1 cellular context compared by ENCODE assay signal in genomic region chr5:140113699-140114263, GRCh38.
TF ChIP-seq lines count a peak whose summit lies in the region.

Gene PURA, plus strand, starts transcription at chr5:140114109. Its CDS starts 73 bp downstream, at chr5:140114182.

TF ChIP-seq in HepG2, 621 proteins besides CTCF, POLR2A, EP300 and RAD21 (continued from another document and continues in another):
- TF ChIP-seq TFDP2 (CRISPR knock-in tag; IDR thresholded peaks at IDR 0.05) (peak; percentile 65), TFAP4 (IDR thresholded peaks at IDR 0.05; ENCODE audit: borderline replicate concordance, low read depth) (0 out of 2 replicates have a peak, but pooled peaks have one; percentile 6), ZBTB14 (CRISPR knock-in tag; IDR thresholded peaks at IDR 0.05) (peak; percentile 36; the same call in 1 of the 2 replicates), ATF7-NPFF (CRISPR knock-in tag; IDR thresholded peaks at IDR 0.05; ENCODE audit: low read depth) (peak; percentile 68), ZSCAN31 (CRISPR knock-in tag; IDR thresholded peaks at IDR 0.05; ENCODE audit: low read depth) (peak; percentile 54), ZSCAN29 (CRISPR knock-in tag; conservative IDR thresholded peaks at IDR 0.05) (no peak), ZNF788 (CRISPR knock-in tag; IDR thresholded peaks at IDR 0.05; ENCODE audit: borderline replicate concordance) (peak; percentile 55; the same call in 1 of the 2 replicates), ZNF749 (CRISPR knock-in tag; IDR thresholded peaks at IDR 0.05; ENCODE audit: borderline replicate concordance) (peak; percentile 38; the same call in 1 of the 2 replicates), UBTF (CRISPR knock-in tag; IDR thresholded peaks at IDR 0.05) (peak; percentile 73), MXD3 (CRISPR knock-in tag; IDR thresholded peaks at IDR 0.05) (peak; percentile 74; the same call in 1 of the 2 replicates), AKAP8 (CRISPR knock-in tag; IDR thresholded peaks at IDR 0.05) (peak; percentile 91; the same call in 1 of the 2 replicates), ZNF616 (CRISPR knock-in tag; IDR thresholded peaks at IDR 0.05; ENCODE audit: low read depth) (peak; percentile 42; the same call in 1 of the 2 replicates), ZNF234 (CRISPR knock-in tag; conservative IDR thresholded peaks at IDR 0.05) (no peak), ZBTB8A (CRISPR knock-in tag; IDR thresholded peaks at IDR 0.05; ENCODE audit: borderline replicate concordance, low read depth) (0 out of 2 replicates have a peak, but pooled peaks have one; percentile 50), ZNF574 (CRISPR knock-in tag; IDR thresholded peaks at IDR 0.05) (peak; percentile 96), ZKSCAN1 (IDR thresholded peaks at IDR 0.05; ENCODE audit: low read length) (peak; percentile 87), DRAP1 (CRISPR knock-in tag; IDR thresholded peaks at IDR 0.05) (peak; percentile 62; the same call in 1 of the 2 replicates), ZNF264 (CRISPR knock-in tag; IDR thresholded peaks at IDR 0.05) (peak; percentile 92), ZNF772 (CRISPR knock-in tag; IDR thresholded peaks at IDR 0.05) (0 out of 2 replicates have a peak, but pooled peaks have one; percentile 62), SOX5 (CRISPR knock-in tag; IDR thresholded peaks at IDR 0.05; ENCODE audit: borderline replicate concordance) (peak; percentile 50; the same call in 1 of the 2 replicates), MXD4 (CRISPR knock-in tag; IDR thresholded peaks at IDR 0.05) (peak; percentile 63; the same call in 1 of the 2 replicates), RBM22 (optimal IDR thresholded peaks at IDR 0.05; ENCODE audit: low read length) (peak; percentile 91), ZMAT3 (CRISPR knock-in tag; conservative IDR thresholded peaks at IDR 0.05) (0 out of 2 replicates have a peak, but pooled peaks have one; percentile 22), SP1 (IDR thresholded peaks at IDR 0.05) (no peak), SP1 (CRISPR knock-in tag; IDR thresholded peaks at IDR 0.05) (peak; percentile 30; the same call in 1 of the 2 replicates), ZFY (CRISPR knock-in tag; IDR thresholded peaks at IDR 0.05) (peak; percentile 56), ZBTB7A (CRISPR knock-in tag; IDR thresholded peaks at IDR 0.05) (peak; percentile 96), FOXA1 (IDR thresholded peaks at IDR 0.05) (no peak), FOXA1 (CRISPR knock-in tag; IDR thresholded peaks at IDR 0.05) (0 out of 2 replicates have a peak, but pooled peaks have one; percentile 33), ZNF740 (CRISPR knock-in tag; IDR thresholded peaks at IDR 0.05) (peak; percentile 82; the same call in 1 of the 2 replicates), ZNF713 (CRISPR knock-in tag; IDR thresholded peaks at IDR 0.05) (0 out of 2 replicates have a peak, but pooled peaks have one; percentile 12), ZNF724P (CRISPR knock-in tag; IDR thresholded peaks at IDR 0.05; ENCODE audit: borderline replicate concordance) (peak; percentile 57; the same call in 1 of the 2 replicates), MXI1 (IDR thresholded peaks at IDR 0.05; ENCODE audit: borderline replicate concordance, low read depth, low read length) (peak; percentile 85), ZNF570 (CRISPR knock-in tag; IDR thresholded peaks at IDR 0.05; ENCODE audit: borderline replicate concordance) (no peak), ZNF142 (CRISPR knock-in tag; IDR thresholded peaks at IDR 0.05) (peak; percentile 56; the same call in 1 of the 2 replicates), SALL1 (CRISPR knock-in tag; IDR thresholded peaks at IDR 0.05) (peak; percentile 62), YEATS4 (CRISPR knock-in tag; IDR thresholded peaks at IDR 0.05; ENCODE audit: borderline replicate concordance) (peak; percentile 80; the same call in 1 of the 2 replicates), PPARG (CRISPR knock-in tag; conservative IDR thresholded peaks at IDR 0.05) (no peak), CERS6 (CRISPR knock-in tag; IDR thresholded peaks at IDR 0.05) (no peak), MTF2 (CRISPR knock-in tag; IDR thresholded peaks at IDR 0.05; ENCODE audit: borderline replicate concordance) (peak; percentile 4; the same call in 1 of the 2 replicates), ZBTB2 (CRISPR knock-in tag; IDR thresholded peaks at IDR 0.05; ENCODE audit: low read depth) (peak; percentile 91), SKI (IDR thresholded peaks at IDR 0.05; ENCODE audit: partially characterized antibody) (peak; percentile 92), POLR2AphosphoS5 (IDR thresholded peaks at IDR 0.05; ENCODE audit: low read depth, low read length) (peak; percentile 73), BHLHE40 (IDR thresholded peaks at IDR 0.05; ENCODE audit: low read length) (peak; percentile 93)
